In the genomic region with DNA sequence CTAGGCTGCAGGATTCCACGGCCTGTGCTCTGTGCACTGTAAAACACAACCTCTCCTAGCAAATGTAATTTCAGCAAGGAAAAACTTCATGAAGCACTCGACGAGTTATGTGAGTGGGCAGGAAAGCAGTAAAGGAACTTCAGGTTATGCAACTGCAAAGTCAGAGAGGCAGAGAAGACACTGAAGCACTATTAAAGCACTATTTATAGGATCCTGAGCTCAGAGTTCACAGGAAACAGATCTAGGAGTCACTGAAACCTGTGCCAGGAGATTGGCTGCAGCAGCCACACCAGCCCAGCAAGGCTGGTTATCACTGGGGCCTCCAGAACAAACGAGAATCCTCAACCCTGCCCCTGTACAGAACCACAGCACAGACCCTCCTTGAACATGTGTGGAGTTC, we compare ENCODE assay signal across 10 cellular contexts. TPM values are rescaled to one million over a fixed set of nuclear protein-coding genes. Genes with fewer than 3 reads are reported as not detected.
DNase-seq lines count a peak whose midpoint lies in the region; ATAC-seq lines count a peak whose summit lies in the region.
"Had no signal": no experiment of that assay in that cellular context is flagged by ENCODE, and none has a peak within 500 bp of the region (broad histone marks: within the 10 kb centered on the region; RNA-seq: fewer than 3 reads in every experiment).

No MANE protein-coding gene starts in this region.

- ATAC-seq in left cardiac atrium: peak; percentile 49 to 72
- ATAC-seq in HG03280 (IDR thresholded peaks at IDR 0.05; ENCODE audit: unreplicated experiment): no peak

- H2AFZ ChIP-seq in GM23248: no peak overlapping the region

- no peaks in the 10 kb centered on the region for H4K20me1 ChIP-seq in GM23248 (ENCODE audit: insufficient read depth)

- 16 to 18% methylated on average over 4 of the region's 4 CpGs for WGBS in GM23248 (ENCODE audit: low coverage in 1 of 2, low lambda C conversion rate in 2 of 2, missing lambda C conversion rate in 2 of 2), 2 experiments

- no peak overlapping the region for H3K27ac ChIP-seq in GM23248

- intact Hi-C loops in left cardiac atrium (cut with DNase I): no loop called here

- H3K36me3 ChIP-seq in GM23248 (ENCODE audit: low read depth): no peaks in the 10 kb centered on the region

- no peaks in the 10 kb centered on the region for H3F3A ChIP-seq in GM23248 (ENCODE audit: insufficient read depth)

- no peak overlapping the region for H3K4me2 ChIP-seq in GM23248 (ENCODE audit: unreplicated experiment)

- in situ Hi-C loops in GM23248 (cut with MboI): no loop called here

- H3K9ac ChIP-seq in GM23248: no peak overlapping the region

- peak; percentile 47 for DNase-seq in GM23248
- DNase-seq in SIG-M5 treated with dmso at 0.1 percent for 504 hours (lab: John Stamatoyannopoulos, UW; ENCODE audit: unreplicated experiment): peak; percentile 96
- DNase-seq in left cardiac atrium: no peak
- peak; percentile 85 for DNase-seq in putamen (ENCODE audit: low spot score)
- DNase-seq in cerebellar nuclear complex (lab: John Stamatoyannopoulos, UW): no peak
- DNase-seq in DMS153 (lab: John Stamatoyannopoulos, UW): no peak
- no peak for DNase-seq in stimulated activated CD4-positive, alpha-beta T cell treated with anti-CD3 and anti-CD28 coated beads, Interleukin-12 subunit alpha, Interleukin-12 subunit beta, amount 100 ng/mL, for 4 hours
- DNase-seq: COR-L47, NCI-H1105 had no signal

- H3K4me3 ChIP-seq in GM23248: no peak overlapping the region

- no peaks in the 10 kb centered on the region for H3K9me3 ChIP-seq in GM23248 (ENCODE audit: low read depth)

- H3K27me3 ChIP-seq in GM23248 (replicated peaks; ENCODE audit: insufficient read depth): no peaks in the 10 kb centered on the region; the same call in 1 of the 2 replicates

- H3K9me2 ChIP-seq in GM23248 (ENCODE audit: insufficient read depth): no peaks in the 10 kb centered on the region

- H3K79me2 ChIP-seq in GM23248 (ENCODE audit: insufficient read depth): no peaks in the 10 kb centered on the region

- no peaks in the 10 kb centered on the region for H3K4me1 ChIP-seq in GM23248 (ENCODE audit: insufficient read depth)

RNA-seq across cellular contexts. Expression of gene SMIM35, which starts 2.5 kb away (rescaled TPM):
- not detected in 2 replicates for total RNA-seq in GM23248 (2014; rRNA removed; shearing (Covaris generic))
- not detected in 2 replicates for polyA plus RNA-seq in GM23248 (2016; fragmentation: Nextera tagmentation; extraction: Ambion mirVana)
- total RNA-seq in left cardiac atrium: not detected

RNA-seq across cellular contexts. Expression of gene TMPRSS4, which starts 7.4 kb away (rescaled TPM):
- not detected in 2 replicates for total RNA-seq in GM23248 (2014; rRNA removed; shearing (Covaris generic))
- not detected in 2 replicates for polyA plus RNA-seq in GM23248 (2016; fragmentation: Nextera tagmentation; extraction: Ambion mirVana)
- not detected for total RNA-seq in left cardiac atrium

Comparison
In these comparisons a context has a peak if more than half of its experiments do, and no peak if none do; other contexts are left out.
1. DNase-seq: peak in GM23248 (single experiment), SIG-M5 treated with dmso at 0.1 percent for 504 hours (single experiment) and putamen (single experiment); none in left cardiac atrium (single experiment), cerebellar nuclear complex (0 of 2), DMS153 (single experiment) and stimulated activated CD4-positive, alpha-beta T cell treated with anti-CD3 and anti-CD28 coated beads, Interleukin-12 subunit alpha, Interleukin-12 subunit beta, amount 100 ng/mL, for 4 hours (single experiment).